In the genomic region with DNA sequence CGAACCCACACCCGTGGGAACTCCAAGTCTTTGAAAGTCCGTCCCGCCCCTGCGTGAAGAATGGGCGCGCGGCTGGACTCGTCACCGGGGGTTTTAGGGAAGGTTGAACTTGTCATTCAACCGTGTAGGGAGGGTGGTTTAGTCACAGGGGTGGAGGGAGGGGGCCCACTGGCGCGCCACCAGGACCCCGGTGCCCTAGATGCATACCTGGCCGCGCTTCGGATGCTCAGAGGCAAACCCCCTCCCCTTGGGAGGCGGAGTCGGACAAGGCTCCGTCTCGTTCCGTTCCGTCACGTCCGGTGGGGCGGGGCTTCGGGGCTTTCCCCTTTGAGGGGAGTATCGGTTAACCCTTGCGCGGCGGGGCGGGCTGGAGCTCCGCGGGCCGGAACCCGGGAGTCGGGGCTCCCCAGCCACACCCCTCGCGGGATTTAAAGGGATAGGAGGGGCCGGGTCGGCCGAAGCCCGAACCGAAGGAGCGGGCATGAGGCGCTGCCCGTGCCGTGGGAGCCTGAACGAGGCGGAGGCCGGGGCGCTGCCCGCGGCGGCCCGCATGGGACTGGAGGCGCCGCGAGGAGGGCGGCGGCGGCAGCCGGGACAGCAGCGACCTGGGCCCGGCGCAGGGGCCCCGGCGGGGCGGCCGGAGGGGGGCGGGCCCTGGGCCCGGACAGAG, we compare ENCODE assay signal across 8 cellular contexts. TPM values are rescaled to one million over a fixed set of nuclear protein-coding genes. Genes with fewer than 3 reads are reported as not detected.
DNase-seq lines count a peak whose midpoint lies in the region; ATAC-seq, FAIRE-seq and TF ChIP-seq lines count a peak whose summit lies in the region.

Gene COQ8B (minus strand): TSS at position 232 of the 670 bp plus-strand sequence. CDS start 2,254 bp downstream, outside the sequence.
Gene ITPKC (plus strand): TSS at position 458 of the 670 bp plus-strand sequence. CDS start 24 bp downstream, at position 482.

- under 1% methylated on average over 72 of the region's 72 CpGs for WGBS in right cardiac atrium

- H3K9me3 ChIP-seq in ascending aorta (no peaks in the 10 kb centered on the region), right cardiac atrium (ENCODE audit: control insufficient read depth, low read length) (no peaks in the 10 kb centered on the region)

- DNase-seq in NCI-H187 treated with DMSO at 0.1 percent for 48 hours (lab: John Stamatoyannopoulos, UW) = peak; percentile 68
- DNase-seq in T-helper 2 cell treated with Interferon-gamma antibody and Interleukin-4, amounts not matched to agents 5 μg/mL and 100 μg/mL, for 36 hours (ENCODE audit: low spot score) = peak; percentile 99
- peak; percentile 96 to 99 for DNase-seq in ascending aorta (ENCODE audit: low spot score in 2 of 2)
- peak; percentile 100 for DNase-seq in right cardiac atrium
- peak; percentile 86 for DNase-seq in pulmonary artery endothelial cell (ENCODE audit: low read depth, low spot score)
- peak; percentile 96 for DNase-seq in urothelium cell line (ENCODE audit: low spot score)

- FAIRE-seq in urothelium cell line (lab: Jason Lieb, UNC) = no peak

- intact Hi-C loops in ascending aorta (cut with DNase I) (loop anchor here (1.0 to 10.0 kb wide), 4 partner anchors 53 to 1312 kb away; partner anchors contain the start of genes HNRNPUL1 and ZFP36), right cardiac atrium (cut with DNase I) (loop anchor here in 1 of 4 donors (10.0 kb wide), 1 partner anchor 52 kb away; no protein-coding TSS in a partner anchor)

- H3K4me1 Mint-ChIP-seq in T-helper 2 cell treated with Interferon-gamma antibody and Interleukin-4, amounts not matched to agents 5 μg/mL and 100 μg/mL, for 36 hours (ENCODE audit: low read depth) = peaks cover 46% of the 10 kb centered on the region

- H3K36me3 ChIP-seq in ascending aorta = peaks cover 0 to 11% of the 10 kb centered on the region in 2 donors

- ATAC-seq in GM18502 (IDR thresholded peaks at IDR 0.05; ENCODE audit: poor library complexity, unreplicated experiment) = peak; percentile 71
- peak; percentile 78 for ATAC-seq in HG02970 (IDR thresholded peaks at IDR 0.05; ENCODE audit: low FRiP score, unreplicated experiment)
- ATAC-seq in right cardiac atrium = peak; percentile 75 to 80

- H3K27ac Mint-ChIP-seq in T-helper 2 cell treated with Interferon-gamma antibody and Interleukin-4, amounts not matched to agents 5 μg/mL and 100 μg/mL, for 36 hours = peak within 1 kb of the TSS; percentile 97

- peak within 1 kb of the TSS; percentile 85 for H3K4me3 Mint-ChIP-seq in T-helper 2 cell treated with Interferon-gamma antibody and Interleukin-4, amounts not matched to agents 5 μg/mL and 100 μg/mL, for 36 hours

- peak within 1 kb of the TSS; percentile 97 to 99 for H3K27ac ChIP-seq in ascending aorta
- H3K27ac ChIP-seq in right cardiac atrium (ENCODE audit: low read length) = peak within 1 kb of the TSS; percentile 100

- H3K4me3 ChIP-seq in ascending aorta = peak within 1 kb of the TSS; percentile 72 to 100
- peak within 1 kb of the TSS; percentile 89 for H3K4me3 ChIP-seq in right cardiac atrium (ENCODE audit: low read length)

- H3K4me1 ChIP-seq in ascending aorta = peaks cover 7 to 39% of the 10 kb centered on the region in 2 donors
- peaks cover 10% of the 10 kb centered on the region for H3K4me1 ChIP-seq in right cardiac atrium (ENCODE audit: control insufficient read depth, insufficient read depth, low read length)

- H3K27me3 Mint-ChIP-seq in T-helper 2 cell treated with Interferon-gamma antibody and Interleukin-4, amounts not matched to agents 5 μg/mL and 100 μg/mL, for 36 hours (ENCODE audit: low read depth) = no peaks in the 10 kb centered on the region

- H3K36me3 Mint-ChIP-seq in T-helper 2 cell treated with Interferon-gamma antibody and Interleukin-4, amounts not matched to agents 5 μg/mL and 100 μg/mL, for 36 hours (ENCODE audit: low read depth) = peaks cover 9% of the 10 kb centered on the region

- H3K9me3 Mint-ChIP-seq in T-helper 2 cell treated with Interferon-gamma antibody and Interleukin-4, amounts not matched to agents 5 μg/mL and 100 μg/mL, for 36 hours = no peaks in the 10 kb centered on the region

- peak in 1 of 3 experiments; percentile 69 for TF ChIP-seq CTCF in ascending aorta (IDR thresholded peaks at IDR 0.05)

- H3K27me3 ChIP-seq in ascending aorta (no peaks in the 10 kb centered on the region), right cardiac atrium (ENCODE audit: control insufficient read depth, insufficient read depth) (no peaks in the 10 kb centered on the region)

RNA-seq across cellular contexts. Expression of gene COQ8B, which starts in this region (rescaled TPM):
- total RNA-seq in ascending aorta = 33.3 TPM
- 10 to 100 TPM; 22.8 to 34.0 (median 29.0) TPM for total RNA-seq in right cardiac atrium
- 23.8 TPM for polyA plus RNA-seq in right cardiac atrium
- total RNA-seq in pulmonary artery endothelial cell = 16.5 and 25.7 TPM in 2 replicates

RNA-seq across cellular contexts. Expression of gene ITPKC, which starts in this region (rescaled TPM):
- total RNA-seq in ascending aorta (60.7 TPM), right cardiac atrium (10 to 100 TPM in 2 of 4 donors, 1 to 10 TPM in 2; 7.6 to 15.8 (median 10.8) TPM), pulmonary artery endothelial cell (19.8 and 25.8 TPM in 2 replicates)
- 13.4 TPM for polyA plus RNA-seq in right cardiac atrium

Comparison
In these comparisons a context has a peak if more than half of its experiments do, and no peak if none do; other contexts are left out.
1. Peak in every context shown above with its lines: DNase-seq, ATAC-seq, H3K4me3 ChIP-seq and H3K27ac ChIP-seq.